8 cellular contexts compared by ENCODE assay signal in the genomic region with DNA sequence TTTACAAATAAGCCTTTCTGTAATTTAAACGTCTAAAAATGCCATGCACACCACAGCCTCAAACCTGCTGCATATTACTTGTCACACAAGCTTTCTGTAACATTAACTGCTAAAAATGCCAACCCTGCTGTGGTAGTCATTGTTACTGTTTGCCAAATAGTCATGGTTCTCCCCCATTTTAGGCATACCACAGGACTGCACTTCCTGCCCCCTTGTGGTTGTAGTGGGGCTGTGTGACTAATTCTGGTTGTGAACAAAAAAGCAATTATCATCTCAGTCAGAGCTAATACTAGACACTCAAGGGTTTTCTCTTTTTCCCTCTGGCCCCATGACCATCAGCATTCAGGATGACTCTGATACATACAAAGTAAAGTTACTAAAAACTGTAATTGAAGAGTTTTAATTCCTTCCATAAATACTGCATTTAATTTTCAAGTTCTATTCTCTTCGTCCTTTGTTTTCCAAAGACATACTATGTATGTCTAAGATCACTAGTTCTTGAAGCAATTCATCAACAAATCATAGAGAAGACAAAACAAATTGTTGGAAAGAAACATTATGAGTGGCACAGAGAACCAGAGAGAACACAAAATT. TPM values are rescaled to one million over a fixed set of nuclear protein-coding genes. Genes with fewer than 3 reads are reported as not detected.
A peak's percentile ranks its signal among the peaks of the same experiment; 100 is the strongest.
DNase-seq lines count a peak whose midpoint lies in the region; ATAC-seq and TF ChIP-seq lines count a peak whose summit lies in the region.

No MANE protein-coding gene starts in this region.

- H3K9me3 Mint-ChIP-seq in nephron = no peaks in the 10 kb centered on the region

- peak; percentile 69 for TF ChIP-seq CTCF in 22Rv1 (IDR thresholded peaks at IDR 0.05)
- peak; percentile 52 to 75 (median 62) for TF ChIP-seq CTCF in nephron (IDR thresholded peaks at IDR 0.05; ENCODE audit: unreplicated experiment in 3 of 3)

- no peak overlapping the region for H3K27ac Mint-ChIP-seq in nephron

- no peak overlapping the region for H3K27ac ChIP-seq in 22Rv1

- no peaks in the 10 kb centered on the region for H3K4me1 Mint-ChIP-seq in nephron

- no peak overlapping the region for H3K4me3 Mint-ChIP-seq in nephron

- DNase-seq in EL = peak; percentile 45
- peak; percentile 12 for DNase-seq in NCI-H345 (lab: John Stamatoyannopoulos, UW)
- DNase-seq in cerebellum (ENCODE audit: low spot score) = peak; percentile 67
- no peak for DNase-seq in middle frontal gyrus (ENCODE audit: extremely low spot score, low spot score)
- no peak for DNase-seq in KG1 (lab: John Stamatoyannopoulos, UW)

- H3K27me3 Mint-ChIP-seq in nephron (ENCODE audit: low read depth) = peaks cover 57% of the 10 kb centered on the region

- H3K36me3 Mint-ChIP-seq in nephron (ENCODE audit: low read depth) = no peaks in the 10 kb centered on the region

- ATAC-seq in HG02678 (IDR thresholded peaks at IDR 0.05; ENCODE audit: unreplicated experiment) = peak; percentile 83

RNA-seq across cellular contexts. Expression of gene SLC35F4, which starts 5.7 kb away (rescaled TPM):
- total RNA-seq in cerebellum = 6.5 TPM

Comparison
In these comparisons a context has a peak if more than half of its experiments do, and no peak if none do; other contexts are left out.
1. DNase-seq: peak in EL (single experiment), NCI-H345 (single experiment) and cerebellum (single experiment); none in middle frontal gyrus (single experiment) and KG1 (single experiment).